Comparison of ENCODE assay signal across 11 cellular contexts in the genomic region with DNA sequence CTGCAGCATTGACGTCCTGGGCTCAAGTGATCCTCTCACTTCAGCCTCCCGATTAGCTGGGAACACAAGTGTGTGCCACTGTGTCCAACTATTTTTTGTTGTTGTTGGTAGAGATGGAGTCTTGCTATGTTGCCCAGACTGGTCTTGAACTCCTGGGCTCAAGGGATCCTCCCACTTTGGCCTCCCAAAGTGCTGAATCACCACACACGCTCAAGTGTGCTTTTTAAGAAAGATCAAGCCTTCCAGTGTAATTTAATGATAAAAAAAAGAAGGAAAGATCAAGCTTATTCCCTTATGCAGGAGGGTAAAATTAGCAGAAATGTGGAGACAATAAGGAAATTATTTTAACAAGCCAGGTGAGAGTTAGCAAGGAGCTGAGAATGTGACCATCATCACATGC.
"Had no signal": no experiment of that assay in that cellular context is flagged by ENCODE, and none has a peak within 500 bp of the region (broad histone marks: within the 10 kb centered on the region; RNA-seq: fewer than 3 reads in every experiment).

No MANE protein-coding gene starts in this region.

- H3K4me3 ChIP-seq: GM23248, GM23338, HAP-1 had no signal

- H3K9ac ChIP-seq: GM23248 had no signal

- ATAC-seq: GM23338, HCT116 had no signal

- H2AFZ ChIP-seq: GM23248, GM23338 had no signal

- H3K27ac ChIP-seq: GM23248 had no signal

- H3K4me2 ChIP-seq: GM23338 had no signal

- H3K4me1 ChIP-seq: HAP-1 had no signal

- H3K9me3 ChIP-seq: HAP-1 had no signal

- H3K36me3 ChIP-seq: HAP-1 had no signal

- DNase-seq: GM23248, GOT3, H7, H9, HCEC 1CT, HFFc6 had no signal

- FAIRE-seq: H1, H54 had no signal
